In genomic region chrX:134554291-134554690, GRCh38 we compare ENCODE assay signal across 23 cellular contexts.
DNase-seq lines count a peak whose midpoint lies in the region; ATAC-seq, FAIRE-seq and TF ChIP-seq lines count a peak whose summit lies in the region.
"Had no signal": no experiment of that assay in that cellular context is flagged by ENCODE, and none has a peak within 500 bp of the region (broad histone marks: within the 10 kb centered on the region; RNA-seq: fewer than 3 reads in every experiment).

No MANE protein-coding gene starts in this region.

- H3K27me3 ChIP-seq in Panc1 (ENCODE audit: control insufficient read depth, insufficient read depth, low read length): no peaks in the 10 kb centered on the region
- H3K27me3 ChIP-seq: BE2C had no signal

- POLR2A ChIA-PET in Panc1 (lab: Charles Lee): interaction anchor here (0.5 kb wide), 1 partner anchor 254 kb away, joined by 3 read pairs; no protein-coding TSS in a partner anchor

- H3K36me3 Mint-ChIP-seq in CD14-positive monocyte: no peaks in the 10 kb centered on the region
- H3K36me3 Mint-ChIP-seq in mesothelial cell of epicardium: no peaks in the 10 kb centered on the region

- peaks cover 9 to 27% (median 24%) of the 10 kb centered on the region in 3 donors for H3K27me3 Mint-ChIP-seq in CD14-positive monocyte (ENCODE audit: low read depth in 3 of 3)
- peaks cover 5% of the 10 kb centered on the region for H3K27me3 Mint-ChIP-seq in mesothelial cell of epicardium (ENCODE audit: low read depth)

- CTCF ChIA-PET in Panc1 (lab: Charles Lee): interaction anchor here (1.3 kb wide), 1 partner anchor 210 kb away, joined by 3 read pairs; no protein-coding TSS in a partner anchor

- H3K9me3 Mint-ChIP-seq in CD14-positive monocyte: peaks cover 0 to 17% (median 5%) of the 10 kb centered on the region in 7 donors
- peaks cover 14% of the 10 kb centered on the region for H3K9me3 Mint-ChIP-seq in mesothelial cell of epicardium
- H3K9me3 Mint-ChIP-seq: CD4-positive, alpha-beta T cell had no signal

- H3K36me3 ChIP-seq in Panc1 (ENCODE audit: control insufficient read depth, insufficient read depth, low read length): no peaks in the 10 kb centered on the region
- H3K36me3 ChIP-seq: BE2C had no signal

- peaks cover 33% of the 10 kb centered on the region for H3K4me1 ChIP-seq in Panc1 (ENCODE audit: control insufficient read depth, insufficient read depth, low read length)
- H3K4me1 ChIP-seq: BE2C had no signal

- BruUV-seq in Panc1 (replicated peaks; lab: Mats Ljungman, UMichigan): no TSS peak

- intact Hi-C loops in CD14-positive monocyte (cut with micrococcal nuclease): no loop called here
- intact Hi-C loops in Panc1 (cut with micrococcal nuclease; ENCODE audit: unreplicated experiment): no loop called here

- no peak for FAIRE-seq in HTR-8/SVneo (lab: Jason Lieb, UNC)
- FAIRE-seq: A204.1, GM12892, H1 had no signal

- H3K27ac Mint-ChIP-seq in CD14-positive monocyte: peak overlapping the region in 1 of 7 donors; percentile 21
- peak overlapping the region; percentile 67 for H3K27ac Mint-ChIP-seq in mesothelial cell of epicardium
- H3K27ac Mint-ChIP-seq: CD4-positive, alpha-beta T cell; T-helper 17 cell had no signal

- in situ Hi-C loops in KBM-7 (cut with MboI; ENCODE audit: low pct_unique_long_range_greater_than_20kb, low sequenced_read_pairs): no loop called here
- in situ Hi-C loops in Panc1 (cut with HindIII; ENCODE audit: low pct_unique_long_range_greater_than_20kb, low sequenced_read_pairs): no loop called here

- no peak for ATAC-seq in Panc1
- ATAC-seq: HCT116, T-helper 17 cell had no signal

- no peaks in the 10 kb centered on the region for H3K9me3 ChIP-seq in Panc1 (ENCODE audit: control insufficient read depth, insufficient read depth, low read depth, low read length)
- H3K9me3 ChIP-seq: BE2C had no signal

- DNase-seq in CD14-positive monocyte (ENCODE audit: low spot score) (no peak), KBM-7 (peak; percentile 69), Panc1 (ENCODE audit: low read depth, low spot score) (no peak), mesothelial cell of epicardium (ENCODE audit: low spot score in 2 of 2, unreplicated experiment in 2 of 2) (no peak), NCI-H82 treated with DMSO at 0.1 percent for 48 hours (lab: John Stamatoyannopoulos, UW; ENCODE audit: unreplicated experiment) (no peak), nucleus accumbens (lab: John Stamatoyannopoulos, UW) (no peak), HTR-8/SVneo (ENCODE audit: insufficient read length, low spot score) (no peak)
- DNase-seq: BE2C; CD4-positive, alpha-beta T cell; COR-L47; NCI-H1105; NCI-H2029 treated with DMSO at 0.1 percent for 48 hours; NCI-H345; NCI-H524 treated with DMSO at 0.1 percent for 48 hours; NCI-H82; Right ventricle myocardium superior; SW 1271; T-helper 17 cell had no signal

- H3K4me1 Mint-ChIP-seq in CD14-positive monocyte: peaks cover 33% of the 10 kb centered on the region
- H3K4me1 Mint-ChIP-seq in mesothelial cell of epicardium: peaks cover 22% of the 10 kb centered on the region

- H3K4me3 Mint-ChIP-seq in CD14-positive monocyte (peak overlapping the region; percentile 68 to 80), mesothelial cell of epicardium (no peak overlapping the region)
- H3K4me3 Mint-ChIP-seq: CD4-positive, alpha-beta T cell; T-helper 17 cell had no signal

- peak overlapping the region; percentile 6; the same call in 1 of the 2 replicates for H3K27ac ChIP-seq in Panc1 (ENCODE audit: low read length)
- H3K27ac ChIP-seq: SK-N-MC had no signal

- no peak overlapping the region for H3K4me3 ChIP-seq in Panc1 (ENCODE audit: low read depth in 2 of 2, low read length in 2 of 2)
- H3K4me3 ChIP-seq: SK-N-MC had no signal

- TF ChIP-seq CTCF in CD14-positive monocyte (IDR thresholded peaks at IDR 0.05) (no peak), Panc1 (IDR thresholded peaks at IDR 0.05) (no peak), mesothelial cell of epicardium (IDR thresholded peaks at IDR 0.05; ENCODE audit: unreplicated experiment) (no peak)
